In genomic region chr4:3781193-3781886, GRCh38 we compare ENCODE assay signal across 19 cellular contexts. TPM values are rescaled to one million over a fixed set of nuclear protein-coding genes. Genes with fewer than 3 reads are reported as not detected.
DNase-seq lines count a peak whose midpoint lies in the region; ATAC-seq and TF ChIP-seq lines count a peak whose summit lies in the region.
"Had no signal": no experiment of that assay in that cellular context is flagged by ENCODE, and none has a peak within 500 bp of the region (broad histone marks: within the 10 kb centered on the region; RNA-seq: fewer than 3 reads in every experiment).

No MANE protein-coding gene starts in this region.

- H3K36me3 ChIP-seq in endodermal cell (ENCODE audit: control insufficient read depth, insufficient read depth, low read length), result no peaks in the 10 kb centered on the region
- H3K36me3 ChIP-seq: breast epithelium, lower lobe of right lung, tibial nerve had no signal

- H3K4me1 Mint-ChIP-seq in Calu3 (ENCODE audit: low read depth, unreplicated experiment) (peaks cover 18% of the 10 kb centered on the region), endodermal cell (peaks cover 7% of the 10 kb centered on the region)
- H3K4me1 Mint-ChIP-seq: naive thymus-derived CD4-positive, alpha-beta T cell; stimulated activated memory B cell treated with anti-CD40 and anti-IgM and Interleukin-4, amounts not matched to agents 10 μg/mL and 1 μg/mL and 100 μg/mL, for 72 hours had no signal

- intact Hi-C loops in Calu3 (cut with micrococcal nuclease; ENCODE audit: unreplicated experiment), result loop anchor here (10.0 kb wide), 1 partner anchor 93 kb away; no protein-coding TSS in a partner anchor

- no peaks in the 10 kb centered on the region for H3K4me1 ChIP-seq in endodermal cell (ENCODE audit: control insufficient read depth, insufficient read depth, low read length)
- H3K4me1 ChIP-seq: breast epithelium, lower lobe of right lung, tibial nerve had no signal

- CTCF ChIA-PET in Calu3 (lab: Charles Lee), result no interaction called here

- no peak for TF ChIP-seq CTCF in Calu3 (IDR thresholded peaks at IDR 0.05; ENCODE audit: unreplicated experiment)
- TF ChIP-seq CTCF in endodermal cell (conservative IDR thresholded peaks at IDR 0.05), result no peak

- 90 to 92% methylated on average over 4 to 19 of the region's 19 CpGs for WGBS in endodermal cell (ENCODE audit: insufficient coverage in 1 of 2, insufficient read length in 1 of 2), 2 experiments

- H3K9ac ChIP-seq in endodermal cell (ENCODE audit: extremely low read depth, low read length, poor library complexity, severe bottlenecking), result no peak overlapping the region

- H3K9me3 Mint-ChIP-seq in Calu3 (ENCODE audit: low read depth, unreplicated experiment), result no peaks in the 10 kb centered on the region
- peaks cover 14% of the 10 kb centered on the region for H3K9me3 Mint-ChIP-seq in endodermal cell
- H3K9me3 Mint-ChIP-seq: activated T-cell treated with anti-CD3 and anti-CD28 coated beads, Interleukin-2, amount 50 U/mL, for 4 hours had no signal

- H3K4me3 ChIP-seq in endodermal cell (ENCODE audit: low read length), result no peak overlapping the region
- H3K4me3 ChIP-seq: breast epithelium, lower lobe of right lung, tibial nerve had no signal

- H3K9me3 ChIP-seq in endodermal cell (ENCODE audit: control insufficient read depth, low read length), result peaks cover 9% of the 10 kb centered on the region
- H3K9me3 ChIP-seq: lower lobe of right lung had no signal

- H3K27me3 Mint-ChIP-seq in Calu3 (ENCODE audit: unreplicated experiment) (no peaks in the 10 kb centered on the region), endodermal cell (ENCODE audit: insufficient read depth) (no peaks in the 10 kb centered on the region)

- BruUV-seq in Calu3 (replicated peaks; lab: Mats Ljungman, UMichigan), result no TSS peak

- no peaks in the 10 kb centered on the region for H3K36me3 Mint-ChIP-seq in Calu3 (ENCODE audit: insufficient read depth, unreplicated experiment)
- no peaks in the 10 kb centered on the region for H3K36me3 Mint-ChIP-seq in endodermal cell (ENCODE audit: low read depth)
- H3K36me3 Mint-ChIP-seq: naive thymus-derived CD4-positive, alpha-beta T cell; stimulated activated memory B cell treated with anti-CD40 and anti-IgM and Interleukin-4, amounts not matched to agents 10 μg/mL and 1 μg/mL and 100 μg/mL, for 72 hours had no signal

- no peak overlapping the region for H3K27ac ChIP-seq in endodermal cell (ENCODE audit: low read depth, low read length)
- H3K27ac ChIP-seq: 22Rv1, breast epithelium, lower lobe of right lung, tibial nerve had no signal

- ATAC-seq in GM18520 (IDR thresholded peaks at IDR 0.05; ENCODE audit: unreplicated experiment) (no peak), GM18502 (IDR thresholded peaks at IDR 0.05; ENCODE audit: poor library complexity, unreplicated experiment) (no peak), HG02642 (IDR thresholded peaks at IDR 0.05; ENCODE audit: poor library complexity, unreplicated experiment) (no peak)
- ATAC-seq: lower lobe of right lung; naive thymus-derived CD4-positive, alpha-beta T cell; stimulated activated memory B cell treated with anti-CD40 and anti-IgM and Interleukin-4, amounts not matched to agents 10 μg/mL and 1 μg/mL and 100 μg/mL, for 72 hours had no signal

- H3K4me3 Mint-ChIP-seq in Calu3 (ENCODE audit: low read depth, unreplicated experiment), result no peak overlapping the region
- H3K4me3 Mint-ChIP-seq in endodermal cell, result no peak overlapping the region
- H3K4me3 Mint-ChIP-seq: activated T-cell treated with anti-CD3 and anti-CD28 coated beads, Interleukin-2, amount 50 U/mL, for 4 hours; naive thymus-derived CD4-positive, alpha-beta T cell; stimulated activated memory B cell treated with anti-CD40 and anti-IgM and Interleukin-4, amounts not matched to agents 10 μg/mL and 1 μg/mL and 100 μg/mL, for 72 hours had no signal

- DNase-seq in DMS53 (lab: John Stamatoyannopoulos, UW), result peak; percentile 52
- DNase-seq in DMS53 treated with DMSO at 0.1 percent for 48 hours (lab: John Stamatoyannopoulos, UW; ENCODE audit: unreplicated experiment), result no peak
- DNase-seq in Calu3, result peak; percentile 12
- DNase-seq in LHCN-M2 (ENCODE audit: low read depth), result peak; percentile 5
- peak; percentile 67 for DNase-seq in endodermal cell
- DNase-seq: activated CD4-positive, alpha-beta T cell treated with anti-CD3 and anti-CD28 coated beads, Interleukin-2, amount 50 U/mL, for 1 hour; activated T-cell treated with anti-CD3 and anti-CD28 coated beads, Interleukin-2, amount 50 U/mL, for 4 hours; C1 segment of cervical spinal cord; EL; KG1; lower lobe of right lung had no signal

- H3K27me3 ChIP-seq in endodermal cell (ENCODE audit: control insufficient read depth, insufficient read depth, low read length, poor library complexity, severe bottlenecking), result no peaks in the 10 kb centered on the region

- H3K27ac Mint-ChIP-seq in Calu3 (ENCODE audit: unreplicated experiment) (no peak overlapping the region), endodermal cell (no peak overlapping the region)
- H3K27ac Mint-ChIP-seq: naive thymus-derived CD4-positive, alpha-beta T cell; stimulated activated memory B cell treated with anti-CD40 and anti-IgM and Interleukin-4, amounts not matched to agents 10 μg/mL and 1 μg/mL and 100 μg/mL, for 72 hours had no signal

RNA-seq across cellular contexts. Expression of gene ADRA2C, which starts 15.2 kb away (rescaled TPM):
- total RNA-seq in Calu3 (2022) (2.4 and 3.4 TPM in 2 replicates), LHCN-M2 (2014; rRNA removed) (2.9 and 3.5 TPM in 2 replicates), endodermal cell (10 to 100 TPM; 16.0 to 17.3 TPM)
- polyA plus RNA-seq in LHCN-M2 (2012), result 20.7 TPM
- polyA plus RNA-seq in endodermal cell (2013, experiment 1 of 2), result 6.2 TPM
- 6.1 TPM for polyA plus RNA-seq in endodermal cell (2013, experiment 2 of 2)
- total RNA-seq: activated T-cell treated with anti-CD3 and anti-CD28 coated beads, Interleukin-2, amount 50 U/mL, for 4 hours; naive thymus-derived CD4-positive, alpha-beta T cell had no signal
- polyA plus RNA-seq: naive thymus-derived CD4-positive, alpha-beta T cell had no signal
